In genomic region chr1:243101551-243102050, GRCh38 we compare ENCODE assay signal across 8 cellular contexts.
DNase-seq lines count a peak whose midpoint lies in the region; ATAC-seq and TF ChIP-seq lines count a peak whose summit lies in the region.
"Not testable (repeated sequence)": the region's sequence is repeated elsewhere in the genome, so short reads cannot be mapped to it uniquely, and the experiment has no call there.

No MANE protein-coding gene starts in this region.

- not testable (repeated sequence) for H3K27me3 ChIP-seq in PC-3 (ENCODE audit: low read length); mammary epithelial cell (ENCODE audit: insufficient read depth, low read length)

- H3K9me2 ChIP-seq in PC-3 (replicated peaks; ENCODE audit: low read length): not testable (repeated sequence)

- H3K27ac ChIP-seq in PC-3 (ENCODE audit: low read length): not testable (repeated sequence)
- peak overlapping the region; percentile 44 for H3K27ac ChIP-seq in mammary epithelial cell (ENCODE audit: insufficient read depth, low read depth, low read length)

- BruUV-seq in PC-3 (replicated peaks; lab: Mats Ljungman, UMichigan); mammary epithelial cell (replicated peaks; lab: Mats Ljungman, UMichigan): not testable (repeated sequence)

- H3K4me1 ChIP-seq in PC-3 (ENCODE audit: insufficient read depth, low read length); mammary epithelial cell (ENCODE audit: insufficient read depth, low read length): not testable (repeated sequence)

- CTCF ChIA-PET in AG04449 (lab: Yijun Ruan, JAX); PC-3 (lab: Charles Lee); mammary epithelial cell (lab: Charles Lee; ENCODE audit: low non-redundant PET): not testable (repeated sequence)

- not testable (repeated sequence) for H3F3A ChIP-seq in PC-3 (ENCODE audit: low read length, unreplicated experiment)

- ATAC-seq in HG03139 (IDR thresholded peaks at IDR 0.05; ENCODE audit: unreplicated experiment): peak; percentile 97
- not testable (repeated sequence) for ATAC-seq in PC-3

- DNase-seq in AG04449 (ENCODE audit: low read depth, low spot score); PC-3: not testable (repeated sequence)
- peak; percentile 5 for DNase-seq in GM19238 (ENCODE audit: insufficient read length, low spot score)
- peak; percentile 87 for DNase-seq in activated CD8-positive, alpha-beta memory T cell treated with anti-CD3 and anti-CD28 coated beads for 24 hours
- peak; percentile 45 for DNase-seq in mammary epithelial cell
- DNase-seq in iris pigment epithelial cell (ENCODE audit: low read depth): peak; percentile 40
- DNase-seq in stimulated activated CD4-positive, alpha-beta T cell treated with anti-CD3 and anti-CD28 coated beads, TNF-alpha, amount 100 ng/mL, for 24 hours (ENCODE audit: low read depth in 3 of 3): peak in 2 of 3 experiments; percentile 31 to 65

- in situ Hi-C loops in mammary epithelial cell (cut with MboI; ENCODE audit: low sequenced_read_pairs in 2 of 2): not testable (repeated sequence)

- not testable (repeated sequence) for H3K9me3 ChIP-seq in PC-3 (ENCODE audit: low read length); mammary epithelial cell (replicated peaks; ENCODE audit: insufficient read depth, low read length)

- TF ChIP-seq CTCF in AG04449 (IDR thresholded peaks at IDR 0.05; ENCODE audit: insufficient read depth, low read length, missing control alignments); PC-3 (conservative IDR thresholded peaks at IDR 0.05; ENCODE audit: low read depth, low read length); mammary epithelial cell (conservative IDR thresholded peaks at IDR 0.05 in 1 of 2, IDR thresholded peaks at IDR 0.05 in 1 of 2; ENCODE audit: extremely low read depth in 1 of 2, insufficient read depth in 1 of 2, low read depth in 1 of 2, low read length in 2 of 2): not testable (repeated sequence)

- not testable (repeated sequence) for H3K9ac ChIP-seq in PC-3 (ENCODE audit: low read length)
- peak overlapping the region; percentile 40 for H3K9ac ChIP-seq in mammary epithelial cell (ENCODE audit: insufficient read depth, low read length)

- intact Hi-C loops in PC-3 (cut with micrococcal nuclease); mammary epithelial cell (cut with micrococcal nuclease): not testable (repeated sequence)

- POLR2A ChIA-PET in AG04449 (lab: Yijun Ruan, JAX); PC-3 (lab: Charles Lee; ENCODE audit: unreplicated experiment): not testable (repeated sequence)

- WGBS in mammary epithelial cell (ENCODE audit: low coverage, missing lambda C conversion rate): 70% methylated on average over 19 of the region's 40 CpGs

- dilution Hi-C loops in mammary epithelial cell (cut with HindIII; ENCODE audit: low sequenced_read_pairs): not testable (repeated sequence)

- not testable (repeated sequence) for H4K20me1 ChIP-seq in PC-3 (ENCODE audit: low read length); mammary epithelial cell (ENCODE audit: insufficient read depth, low read length)

- H3K79me2 ChIP-seq in PC-3 (ENCODE audit: low read length); mammary epithelial cell (ENCODE audit: insufficient read depth, low read length): not testable (repeated sequence)

- H3K4me3 ChIP-seq in AG04449 (ENCODE audit: low read depth, low read length): peak overlapping the region; percentile 46
- H3K4me3 ChIP-seq in PC-3 (ENCODE audit: low read length): peak overlapping the region; percentile 43; the same call in 1 of the 2 replicates
- H3K4me3 ChIP-seq in mammary epithelial cell (replicated peaks in 1 of 3; ENCODE audit: insufficient read depth in 1 of 3, low read depth in 2 of 3, low read length in 3 of 3): peak overlapping the region; percentile 34 to 63 (median 41)

- H2AFZ ChIP-seq in PC-3 (ENCODE audit: low read length) (peak overlapping the region; percentile 73), mammary epithelial cell (ENCODE audit: low read depth, low read length) (peak overlapping the region; percentile 82)

- H3K4me2 ChIP-seq in PC-3 (ENCODE audit: low read length): not testable (repeated sequence)
- peak overlapping the region; percentile 42 for H3K4me2 ChIP-seq in mammary epithelial cell (ENCODE audit: insufficient read depth, low read depth, low read length)

- H3K36me3 ChIP-seq in PC-3 (ENCODE audit: low read depth, low read length); mammary epithelial cell (ENCODE audit: insufficient read depth, low read length): not testable (repeated sequence)
